Comparison of ENCODE assay signal across 7 cellular contexts in the genomic region with DNA sequence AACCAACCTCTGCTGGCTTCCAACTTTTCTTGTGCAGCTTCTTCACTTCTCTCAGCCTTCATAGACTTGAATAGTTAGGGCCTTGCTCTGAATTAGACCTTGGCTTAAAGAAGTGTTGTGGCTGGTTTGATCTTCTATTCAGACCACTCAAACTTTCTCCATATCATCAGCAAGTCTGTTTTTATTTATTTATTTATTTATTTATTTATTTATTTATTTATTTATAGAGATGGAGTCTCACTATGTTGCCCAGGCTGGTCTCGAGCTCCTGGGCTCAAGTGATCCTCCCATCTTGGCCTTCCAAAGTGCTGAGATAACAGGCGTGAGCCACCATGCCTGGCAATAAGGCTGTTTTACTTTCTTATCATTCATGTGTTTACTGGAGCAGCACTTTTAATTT.
A peak's percentile ranks its signal among the peaks of the same experiment; 100 is the strongest.
DNase-seq lines count a peak whose midpoint lies in the region; ATAC-seq, FAIRE-seq and TF ChIP-seq lines count a peak whose summit lies in the region.
"Not testable (repeated sequence)": the region's sequence is repeated elsewhere in the genome, so short reads cannot be mapped to it uniquely, and the experiment has no call there.

No MANE protein-coding gene starts in this region.

- peaks cover 24 to 49% (median 31%) of the 10 kb centered on the region in 4 donors for H3K4me1 Mint-ChIP-seq in CD4-positive, alpha-beta memory T cell
- H3K4me1 Mint-ChIP-seq in activated CD4-positive, alpha-beta T cell treated with anti-CD3 and anti-CD28 coated beads for 36 hours = peaks cover 27% of the 10 kb centered on the region
- peaks cover 19% of the 10 kb centered on the region for H3K4me1 Mint-ChIP-seq in activated T-cell treated with anti-CD3 and anti-CD28 coated beads, Interleukin-2, amount 50 U/mL, for 72 hours (ENCODE audit: low read depth)
- H3K4me1 Mint-ChIP-seq in activated naive CD8-positive, alpha-beta T cell (ENCODE audit: low read depth) = peaks cover 19% of the 10 kb centered on the region
- peaks cover 60 to 64% of the 10 kb centered on the region in 2 donors for H3K4me1 Mint-ChIP-seq in immature natural killer cell
- peaks cover 27 to 29% of the 10 kb centered on the region in 2 donors for H3K4me1 Mint-ChIP-seq in natural killer cell treated with Interleukin-12 subunit alpha and Interleukin-12 subunit beta and Interleukin-15 and Interleukin-18, amount 100 ng/mL, for 72 hours (ENCODE audit: low read depth in 2 of 2)

- TF ChIP-seq POLR2A in A549 (IDR thresholded peaks at IDR 0.05; ENCODE audit: low read length) = not testable (repeated sequence)

- H3K4me2 ChIP-seq in A549 = not testable (repeated sequence)

- POLR2A ChIA-PET in A549 (lab: Yijun Ruan, JAX); CD4-positive, alpha-beta memory T cell (lab: Charles Lee; ENCODE audit: partially characterized antibody); activated CD4-positive, alpha-beta T cell treated with anti-CD3 and anti-CD28 coated beads for 36 hours (lab: Charles Lee): not testable (repeated sequence)

- peak overlapping the region in 5 of 7 donors; percentile 21 to 85 (median 59) for H3K27ac Mint-ChIP-seq in CD4-positive, alpha-beta memory T cell
- peak overlapping the region; percentile 47 for H3K27ac Mint-ChIP-seq in activated CD4-positive, alpha-beta T cell treated with anti-CD3 and anti-CD28 coated beads for 36 hours
- peak overlapping the region; percentile 58 for H3K27ac Mint-ChIP-seq in activated T-cell treated with anti-CD3 and anti-CD28 coated beads, Interleukin-2, amount 50 U/mL, for 72 hours
- peak overlapping the region; percentile 34 for H3K27ac Mint-ChIP-seq in activated naive CD8-positive, alpha-beta T cell
- peak overlapping the region; percentile 54 to 91 (median 86) for H3K27ac Mint-ChIP-seq in immature natural killer cell
- peak overlapping the region; percentile 79 to 80 for H3K27ac Mint-ChIP-seq in natural killer cell treated with Interleukin-12 subunit alpha and Interleukin-12 subunit beta and Interleukin-15 and Interleukin-18, amount 100 ng/mL, for 72 hours

- TF ChIP-seq EP300 in A549 (IDR thresholded peaks at IDR 0.05) = not testable (repeated sequence)

- not testable (repeated sequence) for FAIRE-seq in A549 (lab: Jason Lieb, UNC)

- H3K4me3 Mint-ChIP-seq in CD4-positive, alpha-beta memory T cell; activated CD4-positive, alpha-beta T cell treated with anti-CD3 and anti-CD28 coated beads for 36 hours; activated T-cell treated with anti-CD3 and anti-CD28 coated beads, Interleukin-2, amount 50 U/mL, for 72 hours; activated naive CD8-positive, alpha-beta T cell: not testable (repeated sequence)
- H3K4me3 Mint-ChIP-seq in immature natural killer cell = peak overlapping the region in 4 of 5 donors; percentile 32 to 77 (median 47)
- H3K4me3 Mint-ChIP-seq in natural killer cell treated with Interleukin-12 subunit alpha and Interleukin-12 subunit beta and Interleukin-15 and Interleukin-18, amount 100 ng/mL, for 72 hours = peak overlapping the region; percentile 47

- not testable (repeated sequence) for H3K9me3 Mint-ChIP-seq in CD4-positive, alpha-beta memory T cell; activated CD4-positive, alpha-beta T cell treated with anti-CD3 and anti-CD28 coated beads for 36 hours (ENCODE audit: low read depth); activated T-cell treated with anti-CD3 and anti-CD28 coated beads, Interleukin-2, amount 50 U/mL, for 72 hours; activated naive CD8-positive, alpha-beta T cell (ENCODE audit: low read depth); immature natural killer cell; natural killer cell treated with Interleukin-12 subunit alpha and Interleukin-12 subunit beta and Interleukin-15 and Interleukin-18, amount 100 ng/mL, for 72 hours

- CTCF ChIA-PET in A549 (lab: Yijun Ruan, JAX) = not testable (repeated sequence)
- CTCF ChIA-PET in CD4-positive, alpha-beta memory T cell (lab: Charles Lee; ENCODE audit: partially characterized antibody) = interaction anchor here (1.3 kb wide), 1 partner anchor 16 kb away, joined by 3 read pairs; no protein-coding TSS in a partner anchor
- CTCF ChIA-PET in activated CD4-positive, alpha-beta T cell treated with anti-CD3 and anti-CD28 coated beads for 36 hours (lab: Charles Lee) = interaction anchor here (1.1 kb wide), 1 partner anchor 101 kb away, joined by 3 read pairs; no protein-coding TSS in a partner anchor

- intact Hi-C loops in CD4-positive, alpha-beta memory T cell (cut with micrococcal nuclease) = loop anchor here (10.0 kb wide), 1 partner anchor 147 kb away; no protein-coding TSS in a partner anchor
- intact Hi-C loops in activated CD4-positive, alpha-beta T cell treated with anti-CD3 and anti-CD28 coated beads for 36 hours (cut with DNase I, micrococcal nuclease) = not testable (repeated sequence)

- not testable (repeated sequence) for H3K9me3 ChIP-seq in A549; CD4-positive, alpha-beta memory T cell (ENCODE audit: control insufficient read depth in 1 of 2, low read length in 2 of 2)

- WGBS in A549 (ENCODE audit: missing lambda C conversion rate) = 96% methylated on average over 2 of the region's 2 CpGs

- DNase-seq in A549 (ENCODE audit: low read depth in 1 of 2, low spot score in 1 of 2); CD4-positive, alpha-beta memory T cell; activated CD4-positive, alpha-beta T cell treated with anti-CD3 and anti-CD28 coated beads for 36 hours; activated T-cell treated with anti-CD3 and anti-CD28 coated beads, Interleukin-2, amount 50 U/mL, for 72 hours; immature natural killer cell; natural killer cell treated with Interleukin-12 subunit alpha and Interleukin-12 subunit beta and Interleukin-15 and Interleukin-18, amount 100 ng/mL, for 72 hours (ENCODE audit: low spot score): not testable (repeated sequence)

- peaks cover 16 to 50% of the 10 kb centered on the region in 2 donors for H3K36me3 Mint-ChIP-seq in CD4-positive, alpha-beta memory T cell
- H3K36me3 Mint-ChIP-seq in activated CD4-positive, alpha-beta T cell treated with anti-CD3 and anti-CD28 coated beads for 36 hours (ENCODE audit: low read depth) = peaks cover 24% of the 10 kb centered on the region
- peaks cover 6 to 12% of the 10 kb centered on the region in 2 donors for H3K36me3 Mint-ChIP-seq in activated T-cell treated with anti-CD3 and anti-CD28 coated beads, Interleukin-2, amount 50 U/mL, for 72 hours (ENCODE audit: insufficient read depth in 2 of 2)
- H3K36me3 Mint-ChIP-seq in activated naive CD8-positive, alpha-beta T cell; immature natural killer cell; natural killer cell treated with Interleukin-12 subunit alpha and Interleukin-12 subunit beta and Interleukin-15 and Interleukin-18, amount 100 ng/mL, for 72 hours: not testable (repeated sequence)

- TF ChIP-seq CTCF in A549 (IDR thresholded peaks at IDR 0.05) = not testable (repeated sequence)

- peaks cover 13% of the 10 kb centered on the region for H3K4me1 ChIP-seq in A549
- not testable (repeated sequence) for H3K4me1 ChIP-seq in CD4-positive, alpha-beta memory T cell (ENCODE audit: insufficient read depth, low read length)

- H3K27me3 Mint-ChIP-seq in CD4-positive, alpha-beta memory T cell; activated CD4-positive, alpha-beta T cell treated with anti-CD3 and anti-CD28 coated beads for 36 hours; activated T-cell treated with anti-CD3 and anti-CD28 coated beads, Interleukin-2, amount 50 U/mL, for 72 hours (ENCODE audit: low read depth); activated naive CD8-positive, alpha-beta T cell; immature natural killer cell (ENCODE audit: low read depth in 3 of 3); natural killer cell treated with Interleukin-12 subunit alpha and Interleukin-12 subunit beta and Interleukin-15 and Interleukin-18, amount 100 ng/mL, for 72 hours: not testable (repeated sequence)

- not testable (repeated sequence) for H3K36me3 ChIP-seq in CD4-positive, alpha-beta memory T cell (ENCODE audit: insufficient read depth, low read length)

- not testable (repeated sequence) for H3K4me3 ChIP-seq in A549; CD4-positive, alpha-beta memory T cell (ENCODE audit: low read length in 2 of 2)

- not testable (repeated sequence) for H3K27ac ChIP-seq in A549; CD4-positive, alpha-beta memory T cell (ENCODE audit: low read depth, low read length)

- H3K27me3 ChIP-seq in CD4-positive, alpha-beta memory T cell (ENCODE audit: insufficient read depth, low read length) = not testable (repeated sequence)

- TF ChIP-seq RAD21 in A549 (conservative IDR thresholded peaks at IDR 0.05 in 1 of 2, IDR thresholded peaks at IDR 0.05 in 1 of 2) = not testable (repeated sequence)

- not testable (repeated sequence) for ATAC-seq in A549; activated CD4-positive, alpha-beta T cell treated with anti-CD3 and anti-CD28 coated beads for 36 hours; activated T-cell treated with anti-CD3 and anti-CD28 coated beads, Interleukin-2, amount 50 U/mL, for 72 hours (replicated peaks in 1 of 2); natural killer cell treated with Interleukin-12 subunit alpha and Interleukin-12 subunit beta and Interleukin-15 and Interleukin-18, amount 100 ng/mL, for 72 hours

TF ChIP-seq in A549, 52 proteins besides CTCF, POLR2A, EP300 and RAD21:
- peak; percentile 76 for TF ChIP-seq ZC3H11A (IDR thresholded peaks at IDR 0.05)

Comparison
In these comparisons a context has a peak if more than half of its experiments do, and no peak if none do; other contexts are left out.
1. H3K27ac Mint-ChIP-seq: peak in every context shown above with its lines; median percentile 86 in immature natural killer cell; 80 in natural killer cell treated with Interleukin-12 subunit alpha and Interleukin-12 subunit beta and Interleukin-15 and Interleukin-18, amount 100 ng/mL, for 72 hours; 59 in CD4-positive, alpha-beta memory T cell; 58 in activated T-cell treated with anti-CD3 and anti-CD28 coated beads, Interleukin-2, amount 50 U/mL, for 72 hours; 47 in activated CD4-positive, alpha-beta T cell treated with anti-CD3 and anti-CD28 coated beads for 36 hours; 34 in activated naive CD8-positive, alpha-beta T cell.